ENCODE assay signal across 12 cellular contexts in genomic region chr12:92995258-92995905, GRCh38.
DNase-seq lines count a peak whose midpoint lies in the region; ATAC-seq and TF ChIP-seq lines count a peak whose summit lies in the region.
"Had no signal": no experiment of that assay in that cellular context is flagged by ENCODE, and none has a peak within 500 bp of the region (broad histone marks: within the 10 kb centered on the region; RNA-seq: fewer than 3 reads in every experiment).

No MANE protein-coding gene starts in this region.

- peaks cover 12 to 22% (median 15%) of the 10 kb centered on the region in 10 experiments for H3K4me1 ChIP-seq in BLaER1 treated with 17β-estradiol and CSF1 and Interleukin-3, amounts not matched to agents 10 nM and 100 nM
- no peaks in the 10 kb centered on the region for H3K4me1 ChIP-seq in psoas muscle
- H3K4me1 ChIP-seq: ascending aorta, pancreas had no signal

- H3K9me3 ChIP-seq in BLaER1 treated with 17β-estradiol and CSF1 and Interleukin-3, amounts not matched to agents 10 nM and 100 nM (replicated peaks in 1 of 11) = peaks cover 0 to 11% (median 0%) of the 10 kb centered on the region in 11 experiments; a peak in 5 of 22 replicates
- H3K9me3 ChIP-seq in psoas muscle = peaks cover 4% of the 10 kb centered on the region
- H3K9me3 ChIP-seq: ascending aorta, pancreas had no signal

- no peak for DNase-seq in NK-92 treated with Interleukin-12 subunit alpha and Interleukin-12 subunit beta, amount 100 ng/mL, for 24 hours (lab: John Stamatoyannopoulos, UW)
- DNase-seq in COLO668 (lab: John Stamatoyannopoulos, UW; ENCODE audit: unreplicated experiment) = no peak
- no peak for DNase-seq in psoas muscle
- DNase-seq in Right ventricle myocardium superior = no peak
- DNase-seq: NCI-H1930, pancreas had no signal

- H3K27ac ChIP-seq in BLaER1 treated with 17β-estradiol and CSF1 and Interleukin-3, amounts not matched to agents 10 nM and 100 nM = peak overlapping the region in 6 of 11 experiments; percentile 3 to 53 (median 22); a peak in 6 of 22 replicates
- no peak overlapping the region for H3K27ac ChIP-seq in psoas muscle
- H3K27ac ChIP-seq: ascending aorta, pancreas, SK-N-MC had no signal

- intact Hi-C loops in psoas muscle (cut with DNase I) (loop anchor here in 1 of 2 donors (5.0 kb wide), 1 partner anchor 272 kb away; no protein-coding TSS in a partner anchor), Right ventricle myocardium superior (cut with DNase I) (no loop called here)

- WGBS in psoas muscle, 3 donors = 63 to 81% (median 64%) methylated on average over 7 of the region's 7 CpGs

- ATAC-seq in GM19351 (IDR thresholded peaks at IDR 0.05; ENCODE audit: unreplicated experiment) = peak; percentile 79
- peak; percentile 61 for ATAC-seq in HG02840 (IDR thresholded peaks at IDR 0.05; ENCODE audit: low FRiP score, unreplicated experiment)
- peak; percentile 87 for ATAC-seq in HG03571 (IDR thresholded peaks at IDR 0.05; ENCODE audit: unreplicated experiment)
- ATAC-seq in psoas muscle = no peak
- ATAC-seq in Right ventricle myocardium superior (ENCODE audit: poor library complexity) = no peak
- ATAC-seq: pancreas had no signal

- H4K20me1 ChIP-seq in BLaER1 treated with 17β-estradiol and CSF1 and Interleukin-3, amounts not matched to agents 10 nM and 100 nM = no peaks in the 10 kb centered on the region

- H3K27me3 ChIP-seq in BLaER1 treated with 17β-estradiol and CSF1 and Interleukin-3, amounts not matched to agents 10 nM and 100 nM = no peaks in the 10 kb centered on the region
- no peaks in the 10 kb centered on the region for H3K27me3 ChIP-seq in psoas muscle (ENCODE audit: insufficient read depth in 3 of 3, low read length in 2 of 3)
- H3K27me3 ChIP-seq: ascending aorta, pancreas had no signal

- no peak for TF ChIP-seq CTCF in psoas muscle (IDR thresholded peaks at IDR 0.05)

- 0 out of 20 replicates have a peak overlapping the region, but pooled peaks of 1 of the 10 experiments have one; percentile 10 for H3K4me3 ChIP-seq in BLaER1 treated with 17β-estradiol and CSF1 and Interleukin-3, amounts not matched to agents 10 nM and 100 nM
- no peak overlapping the region for H3K4me3 ChIP-seq in psoas muscle
- H3K4me3 ChIP-seq: ascending aorta, pancreas, SK-N-MC had no signal

- H3K4me2 ChIP-seq in BLaER1 treated with 17β-estradiol and CSF1 and Interleukin-3, amounts not matched to agents 10 nM and 100 nM = peak overlapping the region; percentile 29 to 74 (median 48); a peak in 21 of 22 replicates

- no peaks in the 10 kb centered on the region for H3K36me3 ChIP-seq in BLaER1 treated with 17β-estradiol and CSF1 and Interleukin-3, amounts not matched to agents 10 nM and 100 nM
- H3K36me3 ChIP-seq in psoas muscle (ENCODE audit: insufficient read depth in 1 of 2, low read depth in 1 of 2) = no peaks in the 10 kb centered on the region
- H3K36me3 ChIP-seq: ascending aorta, pancreas had no signal

- peak overlapping the region in 3 of 11 experiments; percentile 5 to 34 (median 19); a peak in 3 of 22 replicates for H3K9ac ChIP-seq in BLaER1 treated with 17β-estradiol and CSF1 and Interleukin-3, amounts not matched to agents 10 nM and 100 nM

Comparison
In these comparisons a context has a peak if more than half of its experiments do, and no peak if none do; other contexts are left out.
1. ATAC-seq: peak in GM19351 (single experiment), HG02840 (single experiment) and HG03571 (single experiment); none in psoas muscle (0 of 4) and Right ventricle myocardium superior (single experiment).